Comparison of ENCODE assay signal across 1 cellular context in genomic region chr17:55266051-55266957, GRCh38.
TF ChIP-seq lines count a peak whose summit lies in the region.

No MANE protein-coding gene starts in this region.

TF ChIP-seq in HepG2, 621 proteins besides CTCF, POLR2A, EP300 and RAD21 (continued from another document and continues in another):
- TF ChIP-seq ZNF639 (CRISPR knock-in tag; conservative IDR thresholded peaks at IDR 0.05), result 0 out of 2 replicates have a peak, but pooled peaks have one; percentile 8
- no peak for TF ChIP-seq RFX3 (CRISPR knock-in tag; IDR thresholded peaks at IDR 0.05)
- TF ChIP-seq POLR2AphosphoS2 (IDR thresholded peaks at IDR 0.05; ENCODE audit: low read depth, low read length), result no peak
- peak; percentile 17; the same call in 1 of the 2 replicates for TF ChIP-seq CBX5 (CRISPR knock-in tag; IDR thresholded peaks at IDR 0.05; ENCODE audit: borderline replicate concordance)
- TF ChIP-seq REL (CRISPR knock-in tag; conservative IDR thresholded peaks at IDR 0.05), result 0 out of 2 replicates have a peak, but pooled peaks have one; percentile 51
- 0 out of 2 replicates have a peak, but pooled peaks have one; percentile 36 for TF ChIP-seq KDM2A (CRISPR knock-in tag; IDR thresholded peaks at IDR 0.05; ENCODE audit: borderline replicate concordance, low read depth)
- peak; percentile 88 for TF ChIP-seq MED1 (CRISPR knock-in tag; IDR thresholded peaks at IDR 0.05)
- peak; percentile 38; the same call in 1 of the 2 replicates for TF ChIP-seq NR2F2 (IDR thresholded peaks at IDR 0.05; ENCODE audit: borderline replicate concordance, low read depth)
- TF ChIP-seq MEF2D (CRISPR knock-in tag; IDR thresholded peaks at IDR 0.05), result no peak
- TF ChIP-seq ZNF430 (CRISPR knock-in tag; IDR thresholded peaks at IDR 0.05), result peak; percentile 82; the same call in 1 of the 2 replicates
- TF ChIP-seq ELF3 (CRISPR knock-in tag; IDR thresholded peaks at IDR 0.05), result 0 out of 2 replicates have a peak, but pooled peaks have one; percentile 18
- peak; percentile 37 for TF ChIP-seq ZNF883 (CRISPR knock-in tag; IDR thresholded peaks at IDR 0.05; ENCODE audit: not compliant biosample characterization)
- no peak; the same call in 1 of the 2 replicates for TF ChIP-seq NR2C2 (CRISPR knock-in tag; IDR thresholded peaks at IDR 0.05; ENCODE audit: borderline replicate concordance)
- peak; percentile 30; the same call in 1 of the 2 replicates for TF ChIP-seq NKX3-1 (CRISPR knock-in tag; IDR thresholded peaks at IDR 0.05)
- 0 out of 2 replicates have a peak, but pooled peaks have one; percentile 58 for TF ChIP-seq ZNF556 (CRISPR knock-in tag; IDR thresholded peaks at IDR 0.05; ENCODE audit: borderline replicate concordance)
- peak in 1 of 2 experiments; percentile 69; a peak in 2 of 4 replicates for TF ChIP-seq KLF16 (CRISPR knock-in tag; IDR thresholded peaks at IDR 0.05)
- TF ChIP-seq GMEB1 (CRISPR knock-in tag; IDR thresholded peaks at IDR 0.05; ENCODE audit: borderline replicate concordance), result peak; percentile 23; the same call in 1 of the 2 replicates
- TF ChIP-seq TEF (CRISPR knock-in tag; IDR thresholded peaks at IDR 0.05), result no peak
- peak; percentile 89 for TF ChIP-seq ARNTL (CRISPR knock-in tag; IDR thresholded peaks at IDR 0.05)
- TF ChIP-seq ZNF274 (CRISPR knock-in tag; IDR thresholded peaks at IDR 0.05), result peak; percentile 67; the same call in 1 of the 2 replicates
- TF ChIP-seq ZBTB10 (CRISPR knock-in tag; IDR thresholded peaks at IDR 0.05; ENCODE audit: borderline replicate concordance), result peak; percentile 35; the same call in 1 of the 2 replicates
- peak; percentile 66; the same call in 1 of the 2 replicates for TF ChIP-seq UBTF (CRISPR knock-in tag; IDR thresholded peaks at IDR 0.05)
- TF ChIP-seq RARG (CRISPR knock-in tag; IDR thresholded peaks at IDR 0.05; ENCODE audit: low read depth), result no peak
- TF ChIP-seq ZSCAN20 (CRISPR knock-in tag; IDR thresholded peaks at IDR 0.05; ENCODE audit: borderline replicate concordance), result no peak
- no peak for TF ChIP-seq SPEN (CRISPR knock-in tag; IDR thresholded peaks at IDR 0.05; ENCODE audit: low read depth)
- TF ChIP-seq DRAP1 (CRISPR knock-in tag; IDR thresholded peaks at IDR 0.05), result peak; percentile 36
- TF ChIP-seq ARID4A (CRISPR knock-in tag; IDR thresholded peaks at IDR 0.05; ENCODE audit: borderline replicate concordance), result peak; percentile 60; the same call in 1 of the 2 replicates
- no peak; the same call in 1 of the 2 replicates for TF ChIP-seq SATB2 (CRISPR knock-in tag; IDR thresholded peaks at IDR 0.05)
- 0 out of 2 replicates have a peak, but pooled peaks have one; percentile 68 for TF ChIP-seq STAT6 (CRISPR knock-in tag; IDR thresholded peaks at IDR 0.05; ENCODE audit: borderline replicate concordance)
- no peak for TF ChIP-seq ZNF225 (CRISPR knock-in tag; IDR thresholded peaks at IDR 0.05)
- TF ChIP-seq TBX2 (CRISPR knock-in tag; IDR thresholded peaks at IDR 0.05; ENCODE audit: borderline replicate concordance), result peak; percentile 84
- 0 out of 2 replicates have a peak, but pooled peaks have one; percentile 19 for TF ChIP-seq BRD4 (CRISPR knock-in tag; IDR thresholded peaks at IDR 0.05)
- 0 out of 2 replicates have a peak, but pooled peaks have one; percentile 36 for TF ChIP-seq MTF2 (CRISPR knock-in tag; IDR thresholded peaks at IDR 0.05; ENCODE audit: borderline replicate concordance)
- peak; percentile 45 for TF ChIP-seq ZFY (CRISPR knock-in tag; IDR thresholded peaks at IDR 0.05)
- TF ChIP-seq ONECUT2 (CRISPR knock-in tag; IDR thresholded peaks at IDR 0.05), result no peak; the same call in 1 of the 2 replicates
- TF ChIP-seq ZBTB7A (CRISPR knock-in tag; IDR thresholded peaks at IDR 0.05), result peak; percentile 68; the same call in 1 of the 2 replicates
- 0 out of 2 replicates have a peak, but pooled peaks have one; percentile 31 for TF ChIP-seq ZNF598 (CRISPR knock-in tag; IDR thresholded peaks at IDR 0.05; ENCODE audit: borderline replicate concordance)
- peak; percentile 6; the same call in 1 of the 2 replicates for TF ChIP-seq ZSCAN25 (CRISPR knock-in tag; IDR thresholded peaks at IDR 0.05)
- TF ChIP-seq MED13 (CRISPR knock-in tag; IDR thresholded peaks at IDR 0.05), result peak; percentile 78
- TF ChIP-seq ZNF772 (CRISPR knock-in tag; IDR thresholded peaks at IDR 0.05), result peak; percentile 42
- TF ChIP-seq ZNF572 (CRISPR knock-in tag; IDR thresholded peaks at IDR 0.05), result no peak
- TF ChIP-seq NFKBIZ (CRISPR knock-in tag; IDR thresholded peaks at IDR 0.05), result peak; percentile 33; the same call in 1 of the 2 replicates
- TF ChIP-seq ZNF136 (CRISPR knock-in tag; IDR thresholded peaks at IDR 0.05; ENCODE audit: low read depth), result peak; percentile 81; the same call in 1 of the 2 replicates
